25 cellular contexts compared by ENCODE assay signal in the genomic region with DNA sequence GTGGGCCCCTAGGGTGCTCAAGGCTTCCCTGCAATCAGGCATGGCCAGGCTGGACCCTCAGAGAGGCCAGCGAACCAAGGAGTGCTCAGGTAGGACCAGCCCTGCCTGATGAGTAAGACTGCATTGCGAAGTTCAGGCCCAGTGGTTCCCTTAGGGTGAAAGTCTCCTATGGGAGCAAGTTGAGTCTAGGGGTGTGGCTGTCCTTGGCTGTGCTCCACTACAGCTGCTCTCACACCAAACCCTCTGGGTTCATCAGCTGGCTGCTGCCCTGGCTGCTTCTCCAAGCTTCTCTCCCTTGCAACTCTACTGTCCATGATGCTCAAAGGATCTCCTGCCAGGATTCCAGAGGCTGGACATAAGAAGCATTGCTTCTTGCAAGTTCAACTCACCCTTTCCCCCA. TPM values are rescaled to one million over a fixed set of nuclear protein-coding genes. Genes with fewer than 3 reads are reported as not detected.
DNase-seq lines count a peak whose midpoint lies in the region; ATAC-seq, FAIRE-seq and TF ChIP-seq lines count a peak whose summit lies in the region.
"Had no signal": no experiment of that assay in that cellular context is flagged by ENCODE, and none has a peak within 500 bp of the region (broad histone marks: within the 10 kb centered on the region; RNA-seq: fewer than 3 reads in every experiment).

No MANE protein-coding gene starts in this region.

- H3K36me3 ChIP-seq in Karpas-422 (ENCODE audit: insufficient read depth, low read length) = no peaks in the 10 kb centered on the region
- no peaks in the 10 kb centered on the region for H3K36me3 ChIP-seq in RWPE2 (ENCODE audit: low read depth)
- no peaks in the 10 kb centered on the region for H3K36me3 ChIP-seq in small intestine (ENCODE audit: control insufficient read depth in 2 of 2, insufficient read depth in 2 of 2, low read length in 2 of 2)
- H3K36me3 ChIP-seq: colonic mucosa, neural progenitor cell had no signal

- no peaks in the 10 kb centered on the region for H3K9me2 ChIP-seq in Karpas-422 (replicated peaks; ENCODE audit: insufficient read depth, low read length)

- CTCF ChIA-PET in activated CD4-positive, alpha-beta T cell treated with anti-CD3 and anti-CD28 coated beads for 36 hours (lab: Charles Lee) = no interaction called here

- H3K27ac Mint-ChIP-seq in activated CD4-positive, alpha-beta T cell treated with anti-CD3 and anti-CD28 coated beads for 36 hours = no peak overlapping the region
- H3K27ac Mint-ChIP-seq: activated B cell treated with CpG ODN at 0.5 μM for 24 hours; activated CD8-positive, alpha-beta T cell treated with anti-CD3 and anti-CD28 coated beads for 36 hours; activated naive CD8-positive, alpha-beta T cell; endodermal cell; neural progenitor cell; T-helper 2 cell treated with Interferon-gamma antibody and Interleukin-4, amounts not matched to agents 5 μg/mL and 100 μg/mL, for 36 hours; type B pancreatic cell had no signal

- no peaks in the 10 kb centered on the region for H3K27me3 Mint-ChIP-seq in activated CD4-positive, alpha-beta T cell treated with anti-CD3 and anti-CD28 coated beads for 36 hours
- H3K27me3 Mint-ChIP-seq: activated B cell treated with CpG ODN at 0.5 μM for 24 hours; activated CD8-positive, alpha-beta T cell treated with anti-CD3 and anti-CD28 coated beads for 36 hours; activated naive CD8-positive, alpha-beta T cell; type B pancreatic cell had no signal

- H3K79me2 ChIP-seq in Karpas-422 (ENCODE audit: low read length) = no peaks in the 10 kb centered on the region

- H3K27ac ChIP-seq in Karpas-422 (ENCODE audit: low read length) (no peak overlapping the region), RWPE2 (ENCODE audit: poor library complexity, severe bottlenecking) (no peak overlapping the region), small intestine (ENCODE audit: low read depth in 1 of 2, low read length in 1 of 2) (no peak overlapping the region)
- H3K27ac ChIP-seq: colonic mucosa, neural progenitor cell, SK-N-MC had no signal

- POLR2A ChIA-PET in activated CD4-positive, alpha-beta T cell treated with anti-CD3 and anti-CD28 coated beads for 36 hours (lab: Charles Lee) = no interaction called here

- H3K36me3 Mint-ChIP-seq in activated CD4-positive, alpha-beta T cell treated with anti-CD3 and anti-CD28 coated beads for 36 hours (ENCODE audit: low read depth) = peaks cover 7% of the 10 kb centered on the region
- H3K36me3 Mint-ChIP-seq: neural progenitor cell, type B pancreatic cell had no signal

- no peak overlapping the region for H2AFZ ChIP-seq in Karpas-422 (ENCODE audit: low read length)
- H2AFZ ChIP-seq: neural progenitor cell had no signal

- H3K27me3 ChIP-seq in Karpas-422 (ENCODE audit: low read length) (no peaks in the 10 kb centered on the region), RWPE2 (ENCODE audit: insufficient read depth, poor library complexity, severe bottlenecking) (no peaks in the 10 kb centered on the region), small intestine (ENCODE audit: control insufficient read depth in 2 of 2, insufficient read depth in 2 of 2, low read length in 2 of 2) (no peaks in the 10 kb centered on the region)
- H3K27me3 ChIP-seq: colonic mucosa, neural progenitor cell had no signal

- DNase-seq in Karpas-422 (peak; percentile 42), RWPE2 (ENCODE audit: low spot score) (no peak), fibroblast of mammary gland (ENCODE audit: low read depth) (peak; percentile 25), small intestine (peak; percentile 94), NCI-H524 (lab: John Stamatoyannopoulos, UW) (no peak)
- no peak for DNase-seq in activated CD4-positive, alpha-beta T cell treated with anti-CD3 and anti-CD28 coated beads for 36 hours
- DNase-seq: activated B cell treated with CpG ODN at 0.5 μM for 24 hours; activated CD8-positive, alpha-beta T cell treated with anti-CD3 and anti-CD28 coated beads for 36 hours; colonic mucosa; COR-L47; kidney glomerular epithelial cell; NCI-H1436 treated with DMSO at 0.1 percent for 48 hours; NCI-H748 treated with DMSO at 0.1 percent for 48 hours had no signal

- no peaks in the 10 kb centered on the region for H4K20me1 ChIP-seq in Karpas-422 (ENCODE audit: insufficient read depth, low read depth, low read length)

- no peak overlapping the region for H3K9ac ChIP-seq in Karpas-422 (ENCODE audit: low read length)
- H3K9ac ChIP-seq: neural progenitor cell had no signal

- H3K9me3 ChIP-seq in Karpas-422 (ENCODE audit: low read length) (no peaks in the 10 kb centered on the region), RWPE2 (ENCODE audit: severe bottlenecking) (no peaks in the 10 kb centered on the region), small intestine (ENCODE audit: control insufficient read depth, low read depth) (no peaks in the 10 kb centered on the region)
- H3K9me3 ChIP-seq: colonic mucosa had no signal

- no peak overlapping the region for H3K4me3 Mint-ChIP-seq in activated CD4-positive, alpha-beta T cell treated with anti-CD3 and anti-CD28 coated beads for 36 hours
- H3K4me3 Mint-ChIP-seq: activated B cell treated with CpG ODN at 0.5 μM for 24 hours; activated CD8-positive, alpha-beta T cell treated with anti-CD3 and anti-CD28 coated beads for 36 hours; activated naive CD8-positive, alpha-beta T cell; endodermal cell; neural progenitor cell; T-helper 2 cell treated with Interferon-gamma antibody and Interleukin-4, amounts not matched to agents 5 μg/mL and 100 μg/mL, for 36 hours; type B pancreatic cell had no signal

- peaks cover 3% of the 10 kb centered on the region for H3K9me3 Mint-ChIP-seq in activated CD4-positive, alpha-beta T cell treated with anti-CD3 and anti-CD28 coated beads for 36 hours (ENCODE audit: low read depth)
- H3K9me3 Mint-ChIP-seq: activated B cell treated with CpG ODN at 0.5 μM for 24 hours; neural progenitor cell; T-helper 2 cell treated with Interferon-gamma antibody and Interleukin-4, amounts not matched to agents 5 μg/mL and 100 μg/mL, for 36 hours; type B pancreatic cell had no signal

- no peak for TF ChIP-seq CTCF in RWPE2 (IDR thresholded peaks at IDR 0.05; ENCODE audit: poor library complexity, severe bottlenecking)
- TF ChIP-seq CTCF in fibroblast of mammary gland (conservative IDR thresholded peaks at IDR 0.05; ENCODE audit: control insufficient read depth, insufficient read depth, low read depth, low read length) = no peak

- intact Hi-C loops in activated CD4-positive, alpha-beta T cell treated with anti-CD3 and anti-CD28 coated beads for 36 hours (cut with DNase I, micrococcal nuclease) = no loop called here

- H3K4me2 ChIP-seq in Karpas-422 (ENCODE audit: low read depth, low read length, poor library complexity, severe bottlenecking) = peak overlapping the region; percentile 26
- H3K4me2 ChIP-seq: neural progenitor cell had no signal

- peaks cover 18% of the 10 kb centered on the region for H3K4me1 ChIP-seq in Karpas-422 (ENCODE audit: low read length)
- H3K4me1 ChIP-seq in RWPE2 (ENCODE audit: insufficient read depth, poor library complexity, severe bottlenecking) = no peaks in the 10 kb centered on the region
- H3K4me1 ChIP-seq in small intestine (ENCODE audit: control insufficient read depth in 2 of 2, insufficient read depth in 1 of 2, low read depth in 1 of 2, low read length in 1 of 2) = peaks cover 0 to 2% of the 10 kb centered on the region in 2 donors
- H3K4me1 ChIP-seq: colonic mucosa, neural progenitor cell had no signal

- ATAC-seq in RWPE2 (ENCODE audit: low read depth) (peak; percentile 91), GM18867 (IDR thresholded peaks at IDR 0.05; ENCODE audit: unreplicated experiment) (no peak), HG03354 (IDR thresholded peaks at IDR 0.05; ENCODE audit: poor library complexity, severe bottlenecking, unreplicated experiment) (no peak)
- ATAC-seq in activated CD4-positive, alpha-beta T cell treated with anti-CD3 and anti-CD28 coated beads for 36 hours = no peak
- ATAC-seq: activated CD8-positive, alpha-beta T cell treated with anti-CD3 and anti-CD28 coated beads for 36 hours had no signal

- H3K4me3 ChIP-seq in Karpas-422 (ENCODE audit: low read length) (no peak overlapping the region), RWPE2 (ENCODE audit: severe bottlenecking) (no peak overlapping the region), fibroblast of mammary gland (ENCODE audit: control insufficient read depth, low read depth, low read length) (no peak overlapping the region), small intestine (ENCODE audit: low read depth in 1 of 2, low read length in 2 of 2) (no peak overlapping the region)
- H3K4me3 ChIP-seq: colonic mucosa, neural progenitor cell, SK-N-MC had no signal

- H3K4me1 Mint-ChIP-seq in activated CD4-positive, alpha-beta T cell treated with anti-CD3 and anti-CD28 coated beads for 36 hours = no peaks in the 10 kb centered on the region
- H3K4me1 Mint-ChIP-seq: activated B cell treated with CpG ODN at 0.5 μM for 24 hours, endodermal cell, neural progenitor cell had no signal

- no peak for FAIRE-seq in small intestine (lab: Jason Lieb, UNC)
- FAIRE-seq: frontal cortex, H54 had no signal

- 16 to 69% (median 31%) methylated on average over 2 of the region's 2 CpGs for WGBS in small intestine, 3 donors

RNA-seq across cellular contexts. Expression of a gene that starts 18.7 kb away (rescaled TPM):
- not detected in 2 replicates for total RNA-seq in Karpas-422 (2014; rRNA removed; shearing (Covaris generic); ENCODE audit: low replicate concordance)
- polyA plus RNA-seq in small intestine = not detected
- not detected for total RNA-seq in activated CD4-positive, alpha-beta T cell treated with anti-CD3 and anti-CD28 coated beads for 36 hours
- total RNA-seq: activated B cell treated with CpG ODN at 0.5 μM for 24 hours; activated CD8-positive, alpha-beta T cell treated with anti-CD3 and anti-CD28 coated beads for 36 hours; colonic mucosa; endodermal cell; frontal cortex; OCI-LY7; pulmonary artery endothelial cell had no signal

RNA-seq across cellular contexts. Expression of a gene that starts 55.9 kb away (rescaled TPM):
- 74.6 and 76.0 TPM in 2 replicates for total RNA-seq in Karpas-422 (2014; rRNA removed; shearing (Covaris generic); ENCODE audit: low replicate concordance)
- polyA plus RNA-seq in small intestine = 100 to 1,000 TPM in 1 of 3 donors, 10 to 100 TPM in 2; 79.0 to 119 (median 84.0) TPM
- total RNA-seq in activated CD4-positive, alpha-beta T cell treated with anti-CD3 and anti-CD28 coated beads for 36 hours = 100 to 1,000 TPM in 1 of 2 experiments, 10 to 100 TPM in 1; 98.4 to 125 TPM

RNA-seq across cellular contexts. Expression of a gene that starts 56.2 kb away (rescaled TPM):
- total RNA-seq in Karpas-422 (2014; rRNA removed; shearing (Covaris generic); ENCODE audit: low replicate concordance) = 12.0 and 21.4 TPM in 2 replicates
- 10 to 100 TPM; 19.6 to 30.4 (median 24.0) TPM for polyA plus RNA-seq in small intestine
- total RNA-seq in activated CD4-positive, alpha-beta T cell treated with anti-CD3 and anti-CD28 coated beads for 36 hours = 10 to 100 TPM; 29.7 to 29.9 TPM

Comparison
In these comparisons a context has a peak if more than half of its experiments do, and no peak if none do; other contexts are left out.
1. DNase-seq: peak in Karpas-422 (single experiment), fibroblast of mammary gland (single experiment) and small intestine (single experiment); none in RWPE2 (single experiment), activated CD4-positive, alpha-beta T cell treated with anti-CD3 and anti-CD28 coated beads for 36 hours (single experiment) and NCI-H524 (0 of 2).